ENCODE assay signal across 1 cellular context in genomic region chr17:19513897-19514488, GRCh38.
TF ChIP-seq lines count a peak whose summit lies in the region.

No MANE protein-coding gene starts in this region.

TF ChIP-seq in IMR-90, 13 proteins besides CTCF, POLR2A, EP300 and RAD21 (continued from another document):
- TF ChIP-seq USF2 (IDR thresholded peaks at IDR 0.05; ENCODE audit: low read depth, low read length) (no peak), SMC3 (IDR thresholded peaks at IDR 0.05; ENCODE audit: low read depth, low read length) (peak; percentile 94)
